In genomic region chr2:134707330-134707676, GRCh38 we compare ENCODE assay signal across 19 cellular contexts. TPM values are rescaled to one million over a fixed set of nuclear protein-coding genes. Genes with fewer than 3 reads are reported as not detected.
"Had no signal": no experiment of that assay in that cellular context is flagged by ENCODE, and none has a peak within 500 bp of the region (broad histone marks: within the 10 kb centered on the region; RNA-seq: fewer than 3 reads in every experiment).

No MANE protein-coding gene starts in this region.

- H3K4me1 ChIP-seq: esophagus squamous epithelium, thyroid gland, uterus had no signal

- H3K36me3 Mint-ChIP-seq: activated naive CD8-positive, alpha-beta T cell; mesothelial cell of epicardium had no signal

- H3K4me1 Mint-ChIP-seq: mesothelial cell of epicardium had no signal

- H3K27ac Mint-ChIP-seq: activated CD4-positive, alpha-beta memory T cell treated with anti-CD3 and anti-CD28 coated beads, Interleukin-2, amount 10 ng/mL, durations not matched to agents 7 days and 5 days; activated CD4-positive, alpha-beta T cell treated with anti-CD3 and anti-CD28 coated beads for 36 hours; activated naive CD8-positive, alpha-beta T cell; mesothelial cell of epicardium; T-helper 1 cell treated with Interleukin-12 subunit alpha and Interleukin-12 subunit beta and Interleukin-4 antibody, amounts not matched to agents 30 μg/mL and 1 μg/mL, for 36 hours had no signal

- DNase-seq: activated CD4-positive, alpha-beta memory T cell treated with anti-CD3 and anti-CD28 coated beads, Interleukin-2, amount 10 ng/mL, durations not matched to agents 7 days and 5 days; activated gamma-delta T cell treated with Interleukin-2 at 50 U/mL for 16 hours; activated T-cell treated with anti-CD3 and anti-CD28 coated beads, Interleukin-2, amount 50 U/mL, for 48 hours; amniotic stem cell; body of pancreas; central memory CD4-positive, alpha-beta T cell; esophagus squamous epithelium; kidney glomerular epithelial cell; left ventricle myocardium superior; stimulated activated naive B cell treated with anti-CD40 and anti-IgM and Interleukin-4, amounts not matched to agents 10 μg/mL and 1 μg/mL and 100 μg/mL, for 72 hours; thyroid gland; uterus had no signal

- H3K27ac ChIP-seq: coronary artery, esophagus squamous epithelium, neutrophil, thyroid gland, uterus had no signal

- ATAC-seq: body of pancreas had no signal

- H3K9me3 ChIP-seq: body of pancreas, esophagus squamous epithelium, neutrophil, thyroid gland, uterus had no signal

- H3K9me3 Mint-ChIP-seq: activated CD4-positive, alpha-beta memory T cell treated with anti-CD3 and anti-CD28 coated beads, Interleukin-2, amount 10 ng/mL, durations not matched to agents 7 days and 5 days; mesothelial cell of epicardium; T-helper 1 cell treated with Interleukin-12 subunit alpha and Interleukin-12 subunit beta and Interleukin-4 antibody, amounts not matched to agents 30 μg/mL and 1 μg/mL, for 36 hours had no signal

- H3K27me3 ChIP-seq: body of pancreas, thyroid gland had no signal

- H3K4me3 ChIP-seq: body of pancreas, coronary artery, esophagus squamous epithelium, thyroid gland, uterus had no signal

- H3K4me3 Mint-ChIP-seq: activated CD4-positive, alpha-beta memory T cell treated with anti-CD3 and anti-CD28 coated beads, Interleukin-2, amount 10 ng/mL, durations not matched to agents 7 days and 5 days; mesothelial cell of epicardium had no signal

- H3K36me3 ChIP-seq: esophagus squamous epithelium, neutrophil, thyroid gland, uterus had no signal

RNA-seq across cellular contexts. Expression of gene TMEM163, which starts 11.5 kb away (rescaled TPM):
- total RNA-seq: fibroblast of villous mesenchyme had no signal
